ENCODE assay signal across 2 cellular contexts in genomic region chr5:101163088-101163487, GRCh38.
TF ChIP-seq lines count a peak whose summit lies in the region.

No MANE protein-coding gene starts in this region.

TF ChIP-seq in GM23338, 12 proteins besides CTCF, POLR2A, EP300 and RAD21 (continued from another document):
- TF ChIP-seq, protein P1, sequence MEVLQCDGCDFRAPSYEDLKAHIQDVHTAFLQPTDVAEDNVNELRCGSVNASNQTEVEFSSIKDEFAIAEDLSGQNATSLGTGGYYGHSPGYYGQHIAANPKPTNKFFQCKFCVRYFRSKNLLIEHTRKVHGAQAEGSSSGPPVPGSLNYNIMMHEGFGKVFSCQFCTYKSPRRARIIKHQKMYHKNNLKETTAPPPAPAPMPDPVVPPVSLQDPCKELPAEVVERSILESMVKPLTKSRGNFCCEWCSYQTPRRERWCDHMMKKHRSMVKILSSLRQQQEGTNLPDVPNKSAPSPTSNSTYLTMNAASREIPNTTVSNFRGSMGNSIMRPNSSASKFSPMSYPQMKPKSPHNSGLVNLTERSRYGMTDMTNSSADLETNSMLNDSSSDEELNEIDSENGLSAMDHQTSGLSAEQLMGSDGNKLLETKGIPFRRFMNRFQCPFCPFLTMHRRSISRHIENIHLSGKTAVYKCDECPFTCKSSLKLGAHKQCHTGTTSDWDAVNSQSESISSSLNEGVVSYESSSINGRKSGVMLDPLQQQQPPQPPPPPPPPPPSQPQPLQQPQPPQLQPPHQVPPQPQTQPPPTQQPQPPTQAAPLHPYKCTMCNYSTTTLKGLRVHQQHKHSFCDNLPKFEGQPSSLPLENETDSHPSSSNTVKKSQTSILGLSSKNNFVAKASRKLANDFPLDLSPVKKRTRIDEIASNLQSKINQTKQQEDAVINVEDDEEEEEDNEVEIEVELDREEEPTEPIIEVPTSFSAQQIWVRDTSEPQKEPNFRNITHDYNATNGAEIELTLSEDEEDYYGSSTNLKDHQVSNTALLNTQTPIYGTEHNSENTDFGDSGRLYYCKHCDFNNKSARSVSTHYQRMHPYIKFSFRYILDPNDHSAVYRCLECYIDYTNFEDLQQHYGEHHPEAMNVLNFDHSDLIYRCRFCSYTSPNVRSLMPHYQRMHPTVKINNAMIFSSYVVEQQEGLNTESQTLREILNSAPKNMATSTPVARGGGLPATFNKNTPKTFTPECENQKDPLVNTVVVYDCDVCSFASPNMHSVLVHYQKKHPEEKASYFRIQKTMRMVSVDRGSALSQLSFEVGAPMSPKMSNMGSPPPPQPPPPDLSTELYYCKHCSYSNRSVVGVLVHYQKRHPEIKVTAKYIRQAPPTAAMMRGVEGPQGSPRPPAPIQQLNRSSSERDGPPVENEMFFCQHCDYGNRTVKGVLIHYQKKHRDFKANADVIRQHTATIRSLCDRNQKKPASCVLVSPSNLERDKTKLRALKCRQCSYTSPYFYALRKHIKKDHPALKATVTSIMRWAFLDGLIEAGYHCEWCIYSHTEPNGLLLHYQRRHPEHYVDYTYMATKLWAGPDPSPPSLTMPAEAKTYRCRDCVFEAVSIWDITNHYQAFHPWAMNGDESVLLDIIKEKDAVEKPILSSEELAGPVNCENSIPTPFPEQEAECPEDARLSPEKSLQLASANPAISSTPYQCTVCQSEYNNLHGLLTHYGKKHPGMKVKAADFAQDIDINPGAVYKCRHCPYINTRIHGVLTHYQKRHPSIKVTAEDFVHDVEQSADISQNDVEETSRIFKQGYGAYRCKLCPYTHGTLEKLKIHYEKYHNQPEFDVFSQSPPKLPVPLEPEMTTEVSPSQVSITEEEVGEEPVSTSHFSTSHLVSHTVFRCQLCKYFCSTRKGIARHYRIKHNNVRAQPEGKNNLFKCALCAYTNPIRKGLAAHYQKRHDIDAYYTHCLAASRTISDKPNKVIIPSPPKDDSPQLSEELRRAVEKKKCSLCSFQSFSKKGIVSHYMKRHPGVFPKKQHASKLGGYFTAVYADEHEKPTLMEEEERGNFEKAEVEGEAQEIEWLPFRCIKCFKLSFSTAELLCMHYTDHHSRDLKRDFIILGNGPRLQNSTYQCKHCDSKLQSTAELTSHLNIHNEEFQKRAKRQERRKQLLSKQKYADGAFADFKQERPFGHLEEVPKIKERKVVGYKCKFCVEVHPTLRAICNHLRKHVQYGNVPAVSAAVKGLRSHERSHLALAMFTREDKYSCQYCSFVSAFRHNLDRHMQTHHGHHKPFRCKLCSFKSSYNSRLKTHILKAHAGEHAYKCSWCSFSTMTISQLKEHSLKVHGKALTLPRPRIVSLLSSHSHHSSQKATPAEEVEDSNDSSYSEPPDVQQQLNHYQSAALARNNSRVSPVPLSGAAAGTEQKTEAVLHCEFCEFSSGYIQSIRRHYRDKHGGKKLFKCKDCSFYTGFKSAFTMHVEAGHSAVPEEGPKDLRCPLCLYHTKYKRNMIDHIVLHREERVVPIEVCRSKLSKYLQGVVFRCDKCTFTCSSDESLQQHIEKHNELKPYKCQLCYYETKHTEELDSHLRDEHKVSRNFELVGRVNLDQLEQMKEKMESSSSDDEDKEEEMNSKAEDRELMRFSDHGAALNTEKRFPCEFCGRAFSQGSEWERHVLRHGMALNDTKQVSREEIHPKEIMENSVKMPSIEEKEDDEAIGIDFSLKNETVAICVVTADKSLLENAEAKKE (CRISPR knock-in tag; IDR thresholded peaks at IDR 0.05), result no peak
- TF ChIP-seq, protein P2, sequence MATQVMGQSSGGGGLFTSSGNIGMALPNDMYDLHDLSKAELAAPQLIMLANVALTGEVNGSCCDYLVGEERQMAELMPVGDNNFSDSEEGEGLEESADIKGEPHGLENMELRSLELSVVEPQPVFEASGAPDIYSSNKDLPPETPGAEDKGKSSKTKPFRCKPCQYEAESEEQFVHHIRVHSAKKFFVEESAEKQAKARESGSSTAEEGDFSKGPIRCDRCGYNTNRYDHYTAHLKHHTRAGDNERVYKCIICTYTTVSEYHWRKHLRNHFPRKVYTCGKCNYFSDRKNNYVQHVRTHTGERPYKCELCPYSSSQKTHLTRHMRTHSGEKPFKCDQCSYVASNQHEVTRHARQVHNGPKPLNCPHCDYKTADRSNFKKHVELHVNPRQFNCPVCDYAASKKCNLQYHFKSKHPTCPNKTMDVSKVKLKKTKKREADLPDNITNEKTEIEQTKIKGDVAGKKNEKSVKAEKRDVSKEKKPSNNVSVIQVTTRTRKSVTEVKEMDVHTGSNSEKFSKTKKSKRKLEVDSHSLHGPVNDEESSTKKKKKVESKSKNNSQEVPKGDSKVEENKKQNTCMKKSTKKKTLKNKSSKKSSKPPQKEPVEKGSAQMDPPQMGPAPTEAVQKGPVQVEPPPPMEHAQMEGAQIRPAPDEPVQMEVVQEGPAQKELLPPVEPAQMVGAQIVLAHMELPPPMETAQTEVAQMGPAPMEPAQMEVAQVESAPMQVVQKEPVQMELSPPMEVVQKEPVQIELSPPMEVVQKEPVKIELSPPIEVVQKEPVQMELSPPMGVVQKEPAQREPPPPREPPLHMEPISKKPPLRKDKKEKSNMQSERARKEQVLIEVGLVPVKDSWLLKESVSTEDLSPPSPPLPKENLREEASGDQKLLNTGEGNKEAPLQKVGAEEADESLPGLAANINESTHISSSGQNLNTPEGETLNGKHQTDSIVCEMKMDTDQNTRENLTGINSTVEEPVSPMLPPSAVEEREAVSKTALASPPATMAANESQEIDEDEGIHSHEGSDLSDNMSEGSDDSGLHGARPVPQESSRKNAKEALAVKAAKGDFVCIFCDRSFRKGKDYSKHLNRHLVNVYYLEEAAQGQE (IDR thresholded peaks at IDR 0.05; ENCODE audit: unreplicated experiment), result no peak

TF ChIP-seq in WTC11, 78 proteins besides CTCF, POLR2A, EP300 and RAD21 (continued from another document):
- no peak for TF ChIP-seq ZNF219 (CRISPR knock-in tag; IDR thresholded peaks at IDR 0.05; ENCODE audit: borderline replicate concordance)
- TF ChIP-seq ZNF121 (CRISPR knock-in tag; IDR thresholded peaks at IDR 0.05), result no peak
- TF ChIP-seq JAZF1 (CRISPR knock-in tag; IDR thresholded peaks at IDR 0.05), result no peak
- no peak for TF ChIP-seq TP53 (CRISPR knock-in tag; IDR thresholded peaks at IDR 0.05)
- no peak for TF ChIP-seq RELA (CRISPR knock-in tag; IDR thresholded peaks at IDR 0.05; ENCODE audit: borderline replicate concordance)
- TF ChIP-seq GTF2I (CRISPR knock-in tag; conservative IDR thresholded peaks at IDR 0.05), result no peak
- TF ChIP-seq, protein P3, sequence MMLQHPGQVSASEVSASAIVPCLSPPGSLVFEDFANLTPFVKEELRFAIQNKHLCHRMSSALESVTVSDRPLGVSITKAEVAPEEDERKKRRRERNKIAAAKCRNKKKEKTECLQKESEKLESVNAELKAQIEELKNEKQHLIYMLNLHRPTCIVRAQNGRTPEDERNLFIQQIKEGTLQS (CRISPR knock-in tag; conservative IDR thresholded peaks at IDR 0.05), result no peak
- TF ChIP-seq IRF2 (CRISPR knock-in tag; IDR thresholded peaks at IDR 0.05; ENCODE audit: borderline replicate concordance, low read depth), result no peak
- TF ChIP-seq, protein P4, sequence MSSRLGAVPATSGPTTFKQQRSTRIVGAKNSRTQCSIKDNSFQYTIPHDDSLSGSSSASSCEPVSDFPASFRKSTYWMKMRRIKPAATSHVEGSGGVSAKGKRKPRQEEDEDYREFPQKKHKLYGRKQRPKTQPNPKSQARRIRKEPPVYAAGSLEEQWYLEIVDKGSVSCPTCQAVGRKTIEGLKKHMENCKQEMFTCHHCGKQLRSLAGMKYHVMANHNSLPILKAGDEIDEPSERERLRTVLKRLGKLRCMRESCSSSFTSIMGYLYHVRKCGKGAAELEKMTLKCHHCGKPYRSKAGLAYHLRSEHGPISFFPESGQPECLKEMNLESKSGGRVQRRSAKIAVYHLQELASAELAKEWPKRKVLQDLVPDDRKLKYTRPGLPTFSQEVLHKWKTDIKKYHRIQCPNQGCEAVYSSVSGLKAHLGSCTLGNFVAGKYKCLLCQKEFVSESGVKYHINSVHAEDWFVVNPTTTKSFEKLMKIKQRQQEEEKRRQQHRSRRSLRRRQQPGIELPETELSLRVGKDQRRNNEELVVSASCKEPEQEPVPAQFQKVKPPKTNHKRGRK (CRISPR knock-in tag; IDR thresholded peaks at IDR 0.05; ENCODE audit: borderline replicate concordance), result no peak
- TF ChIP-seq, protein P5, sequence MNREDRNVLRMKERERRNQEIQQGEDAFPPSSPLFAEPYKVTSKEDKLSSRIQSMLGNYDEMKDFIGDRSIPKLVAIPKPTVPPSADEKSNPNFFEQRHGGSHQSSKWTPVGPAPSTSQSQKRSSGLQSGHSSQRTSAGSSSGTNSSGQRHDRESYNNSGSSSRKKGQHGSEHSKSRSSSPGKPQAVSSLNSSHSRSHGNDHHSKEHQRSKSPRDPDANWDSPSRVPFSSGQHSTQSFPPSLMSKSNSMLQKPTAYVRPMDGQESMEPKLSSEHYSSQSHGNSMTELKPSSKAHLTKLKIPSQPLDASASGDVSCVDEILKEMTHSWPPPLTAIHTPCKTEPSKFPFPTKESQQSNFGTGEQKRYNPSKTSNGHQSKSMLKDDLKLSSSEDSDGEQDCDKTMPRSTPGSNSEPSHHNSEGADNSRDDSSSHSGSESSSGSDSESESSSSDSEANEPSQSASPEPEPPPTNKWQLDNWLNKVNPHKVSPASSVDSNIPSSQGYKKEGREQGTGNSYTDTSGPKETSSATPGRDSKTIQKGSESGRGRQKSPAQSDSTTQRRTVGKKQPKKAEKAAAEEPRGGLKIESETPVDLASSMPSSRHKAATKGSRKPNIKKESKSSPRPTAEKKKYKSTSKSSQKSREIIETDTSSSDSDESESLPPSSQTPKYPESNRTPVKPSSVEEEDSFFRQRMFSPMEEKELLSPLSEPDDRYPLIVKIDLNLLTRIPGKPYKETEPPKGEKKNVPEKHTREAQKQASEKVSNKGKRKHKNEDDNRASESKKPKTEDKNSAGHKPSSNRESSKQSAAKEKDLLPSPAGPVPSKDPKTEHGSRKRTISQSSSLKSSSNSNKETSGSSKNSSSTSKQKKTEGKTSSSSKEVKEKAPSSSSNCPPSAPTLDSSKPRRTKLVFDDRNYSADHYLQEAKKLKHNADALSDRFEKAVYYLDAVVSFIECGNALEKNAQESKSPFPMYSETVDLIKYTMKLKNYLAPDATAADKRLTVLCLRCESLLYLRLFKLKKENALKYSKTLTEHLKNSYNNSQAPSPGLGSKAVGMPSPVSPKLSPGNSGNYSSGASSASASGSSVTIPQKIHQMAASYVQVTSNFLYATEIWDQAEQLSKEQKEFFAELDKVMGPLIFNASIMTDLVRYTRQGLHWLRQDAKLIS (CRISPR knock-in tag; IDR thresholded peaks at IDR 0.05; ENCODE audit: borderline replicate concordance), result no peak
- TF ChIP-seq, protein P6, sequence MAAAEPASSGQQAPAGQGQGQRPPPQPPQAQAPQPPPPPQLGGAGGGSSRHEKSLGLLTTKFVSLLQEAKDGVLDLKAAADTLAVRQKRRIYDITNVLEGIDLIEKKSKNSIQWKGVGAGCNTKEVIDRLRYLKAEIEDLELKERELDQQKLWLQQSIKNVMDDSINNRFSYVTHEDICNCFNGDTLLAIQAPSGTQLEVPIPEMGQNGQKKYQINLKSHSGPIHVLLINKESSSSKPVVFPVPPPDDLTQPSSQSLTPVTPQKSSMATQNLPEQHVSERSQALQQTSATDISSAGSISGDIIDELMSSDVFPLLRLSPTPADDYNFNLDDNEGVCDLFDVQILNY (CRISPR knock-in tag; IDR thresholded peaks at IDR 0.05), result no peak
